ENCODE assay signal across 8 cellular contexts in genomic region chr5:151523335-151523734, GRCh38.
DNase-seq lines count a peak whose midpoint lies in the region; ATAC-seq and TF ChIP-seq lines count a peak whose summit lies in the region.

No MANE protein-coding gene starts in this region.

- peaks cover 19% of the 10 kb centered on the region for H3K4me1 Mint-ChIP-seq in CD14-positive monocyte

- H3K27ac Mint-ChIP-seq in CD14-positive monocyte = no peak overlapping the region

- H3K4me3 ChIP-seq in WI38 (ENCODE audit: low read depth, low read length) (no peak overlapping the region), fibroblast of pulmonary artery (replicated peaks; ENCODE audit: low read depth, low read length) (no peak overlapping the region), retinal pigment epithelial cell (ENCODE audit: low read length) (no peak overlapping the region)

- H3K4me3 Mint-ChIP-seq in CD14-positive monocyte = no peak overlapping the region

- peaks cover 0 to 5% of the 10 kb centered on the region in 2 donors for H3K36me3 Mint-ChIP-seq in CD14-positive monocyte

- no peaks in the 10 kb centered on the region for H3K27me3 Mint-ChIP-seq in CD14-positive monocyte (ENCODE audit: low read depth in 3 of 3)

- ATAC-seq in GM18502 (IDR thresholded peaks at IDR 0.05; ENCODE audit: poor library complexity, unreplicated experiment) = peak; percentile 97
- ATAC-seq in HG02763 (IDR thresholded peaks at IDR 0.05; ENCODE audit: unreplicated experiment) = peak; percentile 73

- intact Hi-C loops in CD14-positive monocyte (cut with micrococcal nuclease) = loop anchor here in 1 of 2 donors (10.0 kb wide), 1 partner anchor 131 kb away; no protein-coding TSS in a partner anchor

- DNase-seq in CD14-positive monocyte (ENCODE audit: low spot score) = no peak
- peak; percentile 5 for DNase-seq in NCI-H146 (lab: John Stamatoyannopoulos, UW)
- DNase-seq in fibroblast of pulmonary artery (ENCODE audit: low read depth) = peak; percentile 52
- peak; percentile 3 for DNase-seq in retinal pigment epithelial cell (ENCODE audit: low read depth)
- no peak for DNase-seq in NCI-H187 treated with DMSO at 0.1 percent for 48 hours (lab: John Stamatoyannopoulos, UW)

- no peaks in the 10 kb centered on the region for H3K9me3 Mint-ChIP-seq in CD14-positive monocyte

- TF ChIP-seq CTCF in CD14-positive monocyte (IDR thresholded peaks at IDR 0.05) (peak; percentile 75), WI38 (IDR thresholded peaks at IDR 0.05; ENCODE audit: low read depth, low read length) (peak; percentile 79), fibroblast of pulmonary artery (IDR thresholded peaks at IDR 0.05; ENCODE audit: low read length, missing control alignments) (peak; percentile 74), retinal pigment epithelial cell (conservative IDR thresholded peaks at IDR 0.05; ENCODE audit: low read depth, low read length) (peak; percentile 76)

Comparison
In these comparisons a context has a peak if more than half of its experiments do, and no peak if none do; other contexts are left out.
1. DNase-seq: peak in NCI-H146 (single experiment), fibroblast of pulmonary artery (single experiment) and retinal pigment epithelial cell (single experiment); none in CD14-positive monocyte (single experiment) and NCI-H187 treated with DMSO at 0.1 percent for 48 hours (single experiment).
2. Peak in every context shown above with its lines, with median percentiles within 50 percentile points of each other: CTCF ChIP-seq.